33 cellular contexts compared by ENCODE assay signal in genomic region chr17:64648234-64648633, GRCh38. TPM values are rescaled to one million over a fixed set of nuclear protein-coding genes. Genes with fewer than 3 reads are reported as not detected.
DNase-seq lines count a peak whose midpoint lies in the region; ATAC-seq, FAIRE-seq and TF ChIP-seq lines count a peak whose summit lies in the region.
"Had no signal": no experiment of that assay in that cellular context is flagged by ENCODE, and none has a peak within 500 bp of the region (broad histone marks: within the 10 kb centered on the region; RNA-seq: fewer than 3 reads in every experiment).

No MANE protein-coding gene starts in this region.

- 22 to 37% methylated on average over 1 of the region's 1 CpG for WGBS in GM23248 (ENCODE audit: low coverage in 1 of 2, low lambda C conversion rate in 2 of 2, missing lambda C conversion rate in 2 of 2), 2 experiments
- 79 to 83% methylated on average over 1 of the region's 1 CpG for WGBS in tibial nerve, 2 donors
- WGBS in gastroesophageal sphincter (ENCODE audit: low coverage in 1 of 2), 2 donors: 88% methylated on average over 1 of the region's 1 CpG; no CpG with 5 or more reads in 1 of the 2 donors

- H3K79me2 ChIP-seq in ACC112 (ENCODE audit: control insufficient read depth, insufficient read depth, low read length, unreplicated experiment) (peaks cover 94% of the 10 kb centered on the region), GM23248 (ENCODE audit: insufficient read depth) (peaks cover 100% of the 10 kb centered on the region), astrocyte (ENCODE audit: insufficient read depth, low read length) (peaks cover 100% of the 10 kb centered on the region)

- TF ChIP-seq CTCF in astrocyte (IDR thresholded peaks at IDR 0.05; ENCODE audit: insufficient read depth, low read depth, low read length) (no peak), tibial nerve (IDR thresholded peaks at IDR 0.05) (no peak), gastroesophageal sphincter (IDR thresholded peaks at IDR 0.05) (no peak), GM20000 (IDR thresholded peaks at IDR 0.05; ENCODE audit: extremely low read depth, missing control alignments) (no peak)

- TF ChIP-seq POLR2A in tibial nerve (IDR thresholded peaks at IDR 0.05) (no peak), gastroesophageal sphincter (IDR thresholded peaks at IDR 0.05) (no peak)

- peak overlapping the region; percentile 24; the same call in 1 of the 2 replicates for H3K27ac ChIP-seq in ACC112 (ENCODE audit: low read depth, low read length)
- peak overlapping the region; percentile 34 for H3K27ac ChIP-seq in GM23248
- H3K27ac ChIP-seq in astrocyte (ENCODE audit: low read depth, low read length): no peak overlapping the region
- H3K27ac ChIP-seq in tibial nerve: no peak overlapping the region
- no peak overlapping the region for H3K27ac ChIP-seq in gastroesophageal sphincter
- H3K27ac ChIP-seq: left ventricle myocardium inferior, prostate gland, right lobe of liver, transverse colon, WERI-Rb-1 had no signal

- no peaks in the 10 kb centered on the region for H3K27me3 ChIP-seq in ACC112 (ENCODE audit: insufficient read depth, low read length)
- H3K27me3 ChIP-seq in GM23248 (replicated peaks; ENCODE audit: insufficient read depth): no peaks in the 10 kb centered on the region
- no peaks in the 10 kb centered on the region for H3K27me3 ChIP-seq in astrocyte (ENCODE audit: insufficient read depth, low read length)
- no peaks in the 10 kb centered on the region for H3K27me3 ChIP-seq in tibial nerve
- no peaks in the 10 kb centered on the region for H3K27me3 ChIP-seq in gastroesophageal sphincter
- H3K27me3 ChIP-seq: right lobe of liver, transverse colon had no signal

- no peak for FAIRE-seq in astrocyte (lab: Jason Lieb, UNC)
- FAIRE-seq: endothelial cell of umbilical vein, GM12892, islet of Langerhans, RCC 7860 had no signal

- no peaks in the 10 kb centered on the region for H3K9me2 ChIP-seq in GM23248 (ENCODE audit: insufficient read depth)

- H3K27ac Mint-ChIP-seq in astrocyte (ENCODE audit: unreplicated experiment): peak overlapping the region; percentile 83
- H3K27ac Mint-ChIP-seq: activated T-helper 1 cell treated with anti-CD3 and anti-CD28 coated beads, Interleukin-12 subunit alpha, Interleukin-12 subunit beta, Interleukin-2, Interleukin-4 antibody, amounts not matched to agents 30 ng/mL and 10 ng/mL and 1 ng/mL, durations not matched to agents 14 hours and 24 hours and 36 hours had no signal

- peak overlapping the region; percentile 49 for H3K9ac ChIP-seq in GM23248
- no peak overlapping the region for H3K9ac ChIP-seq in astrocyte (ENCODE audit: low read length)

- no peaks in the 10 kb centered on the region for H3K27me3 Mint-ChIP-seq in astrocyte (ENCODE audit: low read depth, unreplicated experiment)
- H3K27me3 Mint-ChIP-seq: activated CD8-positive, alpha-beta memory T cell treated with anti-CD3 and anti-CD28 coated beads, Interleukin-2, amount 10 ng/mL, durations not matched to agents 7 days and 5 days had no signal

- in situ Hi-C loops in GM23248 (cut with MboI): no loop called here

- H3K4me3 ChIP-seq in ACC112 (ENCODE audit: low read depth, low read length): no peak overlapping the region
- H3K4me3 ChIP-seq in GM23248: 0 out of 2 replicates have a peak overlapping the region, but pooled peaks have one; percentile 45
- H3K4me3 ChIP-seq in astrocyte (ENCODE audit: insufficient read depth, low read depth, low read length): no peak overlapping the region
- no peak overlapping the region for H3K4me3 ChIP-seq in tibial nerve
- H3K4me3 ChIP-seq in gastroesophageal sphincter: no peak overlapping the region
- H3K4me3 ChIP-seq: left ventricle myocardium inferior, prostate gland, right lobe of liver, transverse colon had no signal

- no peak overlapping the region for H2AFZ ChIP-seq in ACC112 (ENCODE audit: low read length, unreplicated experiment)
- no peak overlapping the region for H2AFZ ChIP-seq in GM23248
- no peak overlapping the region for H2AFZ ChIP-seq in astrocyte (ENCODE audit: low read depth, low read length)

- H3K4me1 Mint-ChIP-seq in astrocyte (ENCODE audit: low read depth, unreplicated experiment): peaks cover 35% of the 10 kb centered on the region

- H3K9me3 ChIP-seq in GM23248 (ENCODE audit: low read depth) (no peaks in the 10 kb centered on the region), astrocyte (ENCODE audit: insufficient read depth, low read depth, low read length) (no peaks in the 10 kb centered on the region), tibial nerve (no peaks in the 10 kb centered on the region), gastroesophageal sphincter (no peaks in the 10 kb centered on the region)
- H3K9me3 ChIP-seq: left ventricle myocardium inferior, prostate gland, right lobe of liver, transverse colon had no signal

- DNase-seq in GM23248: peak; percentile 47
- no peak for DNase-seq in astrocyte (ENCODE audit: low read depth)
- DNase-seq in fibroblast of peridontal ligament (ENCODE audit: extremely low read depth): peak; percentile 55
- no peak for DNase-seq in tibial nerve (ENCODE audit: low spot score in 2 of 2)
- no peak for DNase-seq in GM20000 (ENCODE audit: low spot score)
- DNase-seq: activated CD4-positive, alpha-beta T cell treated with anti-CD3 and anti-CD28 coated beads, Interleukin-2, amount 50 U/mL, for 1 hour; activated CD8-positive, alpha-beta memory T cell treated with anti-CD3 and anti-CD28 coated beads, Interleukin-2, amount 10 ng/mL, durations not matched to agents 7 days and 5 days; activated naive CD4-positive, alpha-beta T cell treated with anti-CD3 and anti-CD28 coated beads for 36 hours; amygdala; C1 segment of cervical spinal cord; H9; KG1; left ventricle myocardium inferior; MM.1S; NCI-H1436; NCI-H2081 treated with DMSO at 0.1 percent for 48 hours; NCI-H345; NCI-H748 treated with DMSO at 0.1 percent for 48 hours; right lobe of liver; stimulated activated CD4-positive, alpha-beta T cell treated with anti-CD3 and anti-CD28 coated beads, Interleukin-12 subunit alpha, Interleukin-12 subunit beta, amount 100 ng/mL, for 4 hours; stimulated activated CD4-positive, alpha-beta T cell treated with anti-CD3 and anti-CD28 coated beads, Interleukin-2, amount 100 ng/mL, for 48 hours; T1000; transverse colon; WERI-Rb-1 had no signal

- H3F3A ChIP-seq in GM23248 (ENCODE audit: insufficient read depth): peaks cover 72% of the 10 kb centered on the region

- no peak for TF ChIP-seq EP300 in tibial nerve (IDR thresholded peaks at IDR 0.05)
- TF ChIP-seq EP300 in gastroesophageal sphincter (IDR thresholded peaks at IDR 0.05): no peak

- H3K4me1 ChIP-seq in ACC112 (ENCODE audit: control insufficient read depth, insufficient read depth, low read length, unreplicated experiment) (peaks cover 33% of the 10 kb centered on the region), GM23248 (ENCODE audit: insufficient read depth) (peaks cover 60% of the 10 kb centered on the region), astrocyte (ENCODE audit: insufficient read depth, low read length) (peaks cover 9% of the 10 kb centered on the region), tibial nerve (peaks cover 0 to 9% (median 3%) of the 10 kb centered on the region in 4 donors), gastroesophageal sphincter (peaks cover 0 to 78% (median 0%) of the 10 kb centered on the region in 3 donors)
- H3K4me1 ChIP-seq: prostate gland had no signal

- peaks cover 2% of the 10 kb centered on the region for H3K36me3 Mint-ChIP-seq in astrocyte (ENCODE audit: low read depth, unreplicated experiment)

- 0 out of 2 replicates have a peak, but pooled peaks cover 3% of the 10 kb centered on the region for H3K36me3 ChIP-seq in ACC112 (ENCODE audit: insufficient read depth, low read length)
- H3K36me3 ChIP-seq in GM23248 (ENCODE audit: low read depth): peaks cover 17% of the 10 kb centered on the region; the same call in 1 of the 2 replicates
- H3K36me3 ChIP-seq in astrocyte (ENCODE audit: insufficient read depth, low read length): peaks cover 21% of the 10 kb centered on the region
- peaks cover 0 to 3% (median 3%) of the 10 kb centered on the region in 3 donors for H3K36me3 ChIP-seq in tibial nerve
- H3K36me3 ChIP-seq in gastroesophageal sphincter: peaks cover 0 to 4% of the 10 kb centered on the region in 2 donors
- H3K36me3 ChIP-seq: left ventricle myocardium inferior, prostate gland, right lobe of liver, transverse colon had no signal

- no peak overlapping the region for H3K4me3 Mint-ChIP-seq in astrocyte (ENCODE audit: unreplicated experiment)
- H3K4me3 Mint-ChIP-seq: activated T-helper 1 cell treated with anti-CD3 and anti-CD28 coated beads, Interleukin-12 subunit alpha, Interleukin-12 subunit beta, Interleukin-2, Interleukin-4 antibody, amounts not matched to agents 30 ng/mL and 10 ng/mL and 1 ng/mL, durations not matched to agents 14 hours and 24 hours and 36 hours; H9; mesothelial cell of epicardium had no signal

- H3K9me3 Mint-ChIP-seq in astrocyte (ENCODE audit: unreplicated experiment): no peaks in the 10 kb centered on the region
- H3K9me3 Mint-ChIP-seq: activated naive CD4-positive, alpha-beta T cell treated with anti-CD3 and anti-CD28 coated beads for 36 hours; activated T-helper 1 cell treated with anti-CD3 and anti-CD28 coated beads, Interleukin-12 subunit alpha, Interleukin-12 subunit beta, Interleukin-2, Interleukin-4 antibody, amounts not matched to agents 30 ng/mL and 10 ng/mL and 1 ng/mL, durations not matched to agents 14 hours and 24 hours and 36 hours; H9; mesothelial cell of epicardium had no signal

- H4K20me1 ChIP-seq in GM23248 (ENCODE audit: insufficient read depth) (peaks cover 7% of the 10 kb centered on the region), astrocyte (ENCODE audit: insufficient read depth, low read length) (peaks cover 92% of the 10 kb centered on the region)

- ATAC-seq in gastroesophageal sphincter: no peak

- peak overlapping the region; percentile 74 for H3K4me2 ChIP-seq in GM23248 (ENCODE audit: unreplicated experiment)
- no peak overlapping the region for H3K4me2 ChIP-seq in astrocyte (ENCODE audit: low read length)

RNA-seq across cellular contexts. Expression of gene SMURF2, which starts 13.9 kb away (rescaled TPM):
- total RNA-seq in GM23248 (2014; rRNA removed; shearing (Covaris generic)): 157 and 159 TPM in 2 replicates
- polyA plus RNA-seq in GM23248 (2016; fragmentation: Nextera tagmentation; extraction: Ambion mirVana): 50.8 and 54.3 TPM in 2 replicates
- total RNA-seq in astrocyte (104 and 126 TPM in 2 replicates), tibial nerve (10 to 100 TPM; 18.2 to 28.0 (median 21.3) TPM), gastroesophageal sphincter (10 to 100 TPM; 35.0 to 60.8 (median 37.9) TPM)

Comparison
In these comparisons a context has a peak if more than half of its experiments do, and no peak if none do; other contexts are left out.
1. H3K27ac ChIP-seq: peak in ACC112 (single experiment) and GM23248 (single experiment); none in astrocyte (single experiment), tibial nerve (0 of 4) and gastroesophageal sphincter (0 of 4).
2. DNase-seq: peak in GM23248 (single experiment) and fibroblast of peridontal ligament (single experiment); none in astrocyte (single experiment), tibial nerve (0 of 2) and GM20000 (single experiment).